ENCODE assay signal across 14 cellular contexts in genomic region chr14:22417914-22418313, GRCh38.
"Had no signal": no experiment of that assay in that cellular context is flagged by ENCODE, and none has a peak within 500 bp of the region (broad histone marks: within the 10 kb centered on the region; RNA-seq: fewer than 3 reads in every experiment).

No MANE protein-coding gene starts in this region.

- H3K27ac ChIP-seq: ascending aorta, colonic mucosa, tibial artery had no signal

- H3K36me3 ChIP-seq: ascending aorta, colonic mucosa, tibial artery had no signal

- DNase-seq: activated CD4-positive, alpha-beta T cell treated with anti-CD3 and anti-CD28 coated beads, Interleukin-2, amount 50 U/mL, for 4 hours; activated gamma-delta T cell; activated T-cell treated with anti-CD3 and anti-CD28 coated beads, Interleukin-2, amount 50 U/mL, for 72 hours; colonic mucosa; hypothalamus; kidney; retina; stimulated activated CD4-positive, alpha-beta T cell treated with anti-CD3 and anti-CD28 coated beads, Interleukin-12 subunit alpha, Interleukin-12 subunit beta, amount 100 ng/mL, for 4 hours; stimulated activated naive CD8-positive, alpha-beta T cell treated with anti-CD3 and anti-CD28 coated beads, Interleukin-15, Interleukin-2, amounts not matched to agents 100 U/mL and 50 U/mL, for 24 hours; substantia nigra; tibial artery had no signal

- H3K9me3 ChIP-seq: ascending aorta, colonic mucosa, tibial artery had no signal

- ATAC-seq: activated T-cell treated with anti-CD3 and anti-CD28 coated beads, Interleukin-2, amount 50 U/mL, for 72 hours; left lobe of liver; stimulated activated naive CD8-positive, alpha-beta T cell treated with anti-CD3 and anti-CD28 coated beads, Interleukin-15, Interleukin-2, amounts not matched to agents 100 U/mL and 50 U/mL, for 24 hours had no signal

- H3K27me3 ChIP-seq: ascending aorta, colonic mucosa, tibial artery had no signal

- H3K4me3 ChIP-seq: ascending aorta, colonic mucosa, lung, tibial artery had no signal

- H3K4me1 ChIP-seq: ascending aorta, colonic mucosa, tibial artery had no signal
